In genomic region chr3:48505146-48505545, GRCh38 we compare ENCODE assay signal across 1 cellular context.
TF ChIP-seq lines count a peak whose summit lies in the region.

No MANE protein-coding gene starts in this region.

TF ChIP-seq in SK-N-SH, 30 proteins besides CTCF, POLR2A, EP300 and RAD21 (continued from another document):
- TF ChIP-seq REST (IDR thresholded peaks at IDR 0.05; ENCODE audit: low read depth, low read length) (no peak), JUND (IDR thresholded peaks at IDR 0.05) (no peak), MEF2A (IDR thresholded peaks at IDR 0.05; ENCODE audit: borderline replicate concordance, low read depth) (no peak), SIN3A (IDR thresholded peaks at IDR 0.05; ENCODE audit: borderline replicate concordance, low read depth, low read length) (no peak), FOXM1 (IDR thresholded peaks at IDR 0.05; ENCODE audit: low read depth) (no peak), RFX5 (IDR thresholded peaks at IDR 0.05; ENCODE audit: low read length) (no peak)
